Comparison of ENCODE assay signal across 7 cellular contexts in the genomic region with DNA sequence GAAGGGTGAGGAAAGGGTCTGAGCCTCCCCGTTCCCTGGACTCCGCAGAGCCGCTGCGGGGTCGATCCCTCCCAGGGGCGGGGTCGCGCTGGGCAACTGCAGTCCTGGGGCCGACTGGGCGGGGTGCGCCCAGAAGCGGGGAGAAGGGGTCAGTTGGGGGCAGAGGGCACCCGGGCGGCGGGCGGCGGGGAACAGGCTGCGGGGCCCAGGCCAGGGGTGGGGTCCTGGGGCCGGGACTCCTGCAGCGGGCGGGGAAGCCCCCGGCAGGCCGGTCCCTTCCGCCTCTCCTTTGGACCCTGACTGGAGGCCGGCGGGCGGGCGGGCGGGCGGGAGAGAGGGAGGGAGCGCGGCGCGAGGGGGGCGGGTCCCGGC. TPM values are rescaled to one million over a fixed set of nuclear protein-coding genes. Genes with fewer than 3 reads are reported as not detected.
DNase-seq lines count a peak whose midpoint lies in the region; ATAC-seq and TF ChIP-seq lines count a peak whose summit lies in the region.

No MANE protein-coding gene starts in this region.

- H3K4me1 ChIP-seq in hepatocyte (ENCODE audit: insufficient read depth) = peaks cover 24% of the 10 kb centered on the region

- no peak for DNase-seq in activated T-helper 1 cell treated with anti-CD3 and anti-CD28 coated beads, Interleukin-12 subunit alpha, Interleukin-12 subunit beta, Interleukin-2, Interleukin-4 antibody, amounts not matched to agents 30 ng/mL and 10 ng/mL and 1 ng/mL, durations not matched to agents 14 hours and 24 hours and 36 hours (ENCODE audit: low spot score)
- DNase-seq in hepatocyte (ENCODE audit: low spot score) (no peak), NAMALWA (ENCODE audit: low spot score) (no peak), kidney glomerular epithelial cell (lab: John Stamatoyannopoulos, UW) (no peak)
- no peak for DNase-seq in stimulated activated naive CD8-positive, alpha-beta T cell treated with anti-CD3 and anti-CD28 coated beads, Interleukin-15, amount 100 ng/mL, for 72 hours

- H2AFZ ChIP-seq in hepatocyte = peak overlapping the region; percentile 88

- intact Hi-C loops in activated T-helper 1 cell treated with anti-CD3 and anti-CD28 coated beads, Interleukin-12 subunit alpha, Interleukin-12 subunit beta, Interleukin-2, Interleukin-4 antibody, amounts not matched to agents 30 ng/mL and 10 ng/mL and 1 ng/mL, durations not matched to agents 14 hours and 24 hours and 36 hours (cut with micrococcal nuclease) = loop anchor here (1.0 to 5.0 kb wide), 4 partner anchors 46 to 1062 kb away; a partner anchor contains a TSS

- peak overlapping the region; percentile 89 for H3K4me2 ChIP-seq in hepatocyte

- H3K9me3 ChIP-seq in hepatocyte (ENCODE audit: low read depth) = no peaks in the 10 kb centered on the region

- H4K20me1 ChIP-seq in hepatocyte (ENCODE audit: insufficient read depth, poor library complexity, severe bottlenecking) = peaks cover 42% of the 10 kb centered on the region

- H3K79me2 ChIP-seq in hepatocyte = peaks cover 72% of the 10 kb centered on the region

- H3K27me3 ChIP-seq in hepatocyte = no peaks in the 10 kb centered on the region

- H3K4me1 Mint-ChIP-seq in activated T-helper 1 cell treated with anti-CD3 and anti-CD28 coated beads, Interleukin-12 subunit alpha, Interleukin-12 subunit beta, Interleukin-2, Interleukin-4 antibody, amounts not matched to agents 30 ng/mL and 10 ng/mL and 1 ng/mL, durations not matched to agents 14 hours and 24 hours and 36 hours (ENCODE audit: low read depth) = peaks cover 29% of the 10 kb centered on the region
- peaks cover 34% of the 10 kb centered on the region for H3K4me1 Mint-ChIP-seq in stimulated activated naive CD8-positive, alpha-beta T cell treated with anti-CD3 and anti-CD28 coated beads, Interleukin-15, amount 100 ng/mL, for 72 hours

- ATAC-seq in GM19043 (IDR thresholded peaks at IDR 0.05; ENCODE audit: low read depth, unreplicated experiment) = peak; percentile 11
- ATAC-seq in HG03095 (IDR thresholded peaks at IDR 0.05; ENCODE audit: unreplicated experiment) = peak; percentile 23
- ATAC-seq in stimulated activated naive CD8-positive, alpha-beta T cell treated with anti-CD3 and anti-CD28 coated beads, Interleukin-15, amount 100 ng/mL, for 72 hours = no peak

- peak overlapping the region; percentile 63 for H3K4me3 ChIP-seq in hepatocyte

- H3K27me3 Mint-ChIP-seq in activated T-helper 1 cell treated with anti-CD3 and anti-CD28 coated beads, Interleukin-12 subunit alpha, Interleukin-12 subunit beta, Interleukin-2, Interleukin-4 antibody, amounts not matched to agents 30 ng/mL and 10 ng/mL and 1 ng/mL, durations not matched to agents 14 hours and 24 hours and 36 hours (ENCODE audit: insufficient read depth) = no peaks in the 10 kb centered on the region
- H3K27me3 Mint-ChIP-seq in stimulated activated naive CD8-positive, alpha-beta T cell treated with anti-CD3 and anti-CD28 coated beads, Interleukin-15, amount 100 ng/mL, for 72 hours = no peaks in the 10 kb centered on the region

- peaks cover 15% of the 10 kb centered on the region for H3K36me3 Mint-ChIP-seq in activated T-helper 1 cell treated with anti-CD3 and anti-CD28 coated beads, Interleukin-12 subunit alpha, Interleukin-12 subunit beta, Interleukin-2, Interleukin-4 antibody, amounts not matched to agents 30 ng/mL and 10 ng/mL and 1 ng/mL, durations not matched to agents 14 hours and 24 hours and 36 hours (ENCODE audit: low read depth)

- peak overlapping the region; percentile 99 for H3K27ac Mint-ChIP-seq in activated T-helper 1 cell treated with anti-CD3 and anti-CD28 coated beads, Interleukin-12 subunit alpha, Interleukin-12 subunit beta, Interleukin-2, Interleukin-4 antibody, amounts not matched to agents 30 ng/mL and 10 ng/mL and 1 ng/mL, durations not matched to agents 14 hours and 24 hours and 36 hours
- peak overlapping the region; percentile 97 for H3K27ac Mint-ChIP-seq in stimulated activated naive CD8-positive, alpha-beta T cell treated with anti-CD3 and anti-CD28 coated beads, Interleukin-15, amount 100 ng/mL, for 72 hours

- no peaks in the 10 kb centered on the region for H3K9me2 ChIP-seq in hepatocyte (replicated peaks; ENCODE audit: insufficient read depth)

- H3K27ac ChIP-seq in hepatocyte = peak overlapping the region; percentile 99

- 3% methylated on average over 8 of the region's 36 CpGs for WGBS in hepatocyte (ENCODE audit: low lambda C conversion rate, missing lambda C conversion rate)

- no peak for TF ChIP-seq CTCF in hepatocyte (IDR thresholded peaks at IDR 0.05; ENCODE audit: poor library complexity)

- no peaks in the 10 kb centered on the region for H3K9me3 Mint-ChIP-seq in activated T-helper 1 cell treated with anti-CD3 and anti-CD28 coated beads, Interleukin-12 subunit alpha, Interleukin-12 subunit beta, Interleukin-2, Interleukin-4 antibody, amounts not matched to agents 30 ng/mL and 10 ng/mL and 1 ng/mL, durations not matched to agents 14 hours and 24 hours and 36 hours
- H3K9me3 Mint-ChIP-seq in stimulated activated naive CD8-positive, alpha-beta T cell treated with anti-CD3 and anti-CD28 coated beads, Interleukin-15, amount 100 ng/mL, for 72 hours = no peaks in the 10 kb centered on the region

- peak overlapping the region; percentile 91 for H3K4me3 Mint-ChIP-seq in activated T-helper 1 cell treated with anti-CD3 and anti-CD28 coated beads, Interleukin-12 subunit alpha, Interleukin-12 subunit beta, Interleukin-2, Interleukin-4 antibody, amounts not matched to agents 30 ng/mL and 10 ng/mL and 1 ng/mL, durations not matched to agents 14 hours and 24 hours and 36 hours
- peak overlapping the region; percentile 83 to 87 for H3K4me3 Mint-ChIP-seq in stimulated activated naive CD8-positive, alpha-beta T cell treated with anti-CD3 and anti-CD28 coated beads, Interleukin-15, amount 100 ng/mL, for 72 hours

- no peaks in the 10 kb centered on the region for H3K36me3 ChIP-seq in hepatocyte (replicated peaks; ENCODE audit: insufficient read depth, low read depth)

RNA-seq across cellular contexts. Expression of a gene that starts 0.4 kb away (rescaled TPM):
- total RNA-seq in activated T-helper 1 cell treated with anti-CD3 and anti-CD28 coated beads, Interleukin-12 subunit alpha, Interleukin-12 subunit beta, Interleukin-2, Interleukin-4 antibody, amounts not matched to agents 30 ng/mL and 10 ng/mL and 1 ng/mL, durations not matched to agents 14 hours and 24 hours and 36 hours = 77.1 and 80.9 TPM in 2 replicates
- total RNA-seq in hepatocyte = 69.6 and 79.9 TPM in 2 replicates
- 52.2 and 54.1 TPM in 2 replicates for polyA plus RNA-seq in hepatocyte

RNA-seq across cellular contexts. Expression of a gene that starts 10.3 kb away (rescaled TPM):
- 29.4 and 30.8 TPM in 2 replicates for total RNA-seq in activated T-helper 1 cell treated with anti-CD3 and anti-CD28 coated beads, Interleukin-12 subunit alpha, Interleukin-12 subunit beta, Interleukin-2, Interleukin-4 antibody, amounts not matched to agents 30 ng/mL and 10 ng/mL and 1 ng/mL, durations not matched to agents 14 hours and 24 hours and 36 hours
- total RNA-seq in hepatocyte = 6.0 and 10.8 TPM in 2 replicates
- polyA plus RNA-seq in hepatocyte = 9.5 and 10.2 TPM in 2 replicates

RNA-seq across cellular contexts. Expression of a gene that starts 10.4 kb away (rescaled TPM):
- total RNA-seq in activated T-helper 1 cell treated with anti-CD3 and anti-CD28 coated beads, Interleukin-12 subunit alpha, Interleukin-12 subunit beta, Interleukin-2, Interleukin-4 antibody, amounts not matched to agents 30 ng/mL and 10 ng/mL and 1 ng/mL, durations not matched to agents 14 hours and 24 hours and 36 hours = 159 and 165 TPM in 2 replicates
- 29.8 and 32.1 TPM in 2 replicates for total RNA-seq in hepatocyte
- polyA plus RNA-seq in hepatocyte = 19.7 and 24.5 TPM in 2 replicates

RNA-seq across cellular contexts. Expression of a gene that starts 46.6 kb away (rescaled TPM):
- total RNA-seq in activated T-helper 1 cell treated with anti-CD3 and anti-CD28 coated beads, Interleukin-12 subunit alpha, Interleukin-12 subunit beta, Interleukin-2, Interleukin-4 antibody, amounts not matched to agents 30 ng/mL and 10 ng/mL and 1 ng/mL, durations not matched to agents 14 hours and 24 hours and 36 hours = 15.9 and 16.4 TPM in 2 replicates
- total RNA-seq in hepatocyte = 33.2 and 48.9 TPM in 2 replicates
- polyA plus RNA-seq in hepatocyte = 41.3 and 49.8 TPM in 2 replicates

RNA-seq across cellular contexts. Expression of a gene that starts 56.3 kb away (rescaled TPM):
- total RNA-seq in activated T-helper 1 cell treated with anti-CD3 and anti-CD28 coated beads, Interleukin-12 subunit alpha, Interleukin-12 subunit beta, Interleukin-2, Interleukin-4 antibody, amounts not matched to agents 30 ng/mL and 10 ng/mL and 1 ng/mL, durations not matched to agents 14 hours and 24 hours and 36 hours = 21.0 and 22.7 TPM in 2 replicates
- 4.7 and 5.5 TPM in 2 replicates for total RNA-seq in hepatocyte
- 4.1 and 5.5 TPM in 2 replicates for polyA plus RNA-seq in hepatocyte
